ENCODE assay signal across 18 cellular contexts in genomic region chr7:73901231-73901822, GRCh38. TPM values are rescaled to one million over a fixed set of nuclear protein-coding genes. Genes with fewer than 3 reads are reported as not detected.
"Had no signal": no experiment of that assay in that cellular context is flagged by ENCODE, and none has a peak within 500 bp of the region (broad histone marks: within the 10 kb centered on the region; RNA-seq: fewer than 3 reads in every experiment).

No MANE protein-coding gene starts in this region.

- H3K27ac ChIP-seq: cardiac muscle cell, neutrophil, prostate gland, right lobe of liver had no signal

- H3K4me3 ChIP-seq: cardiac muscle cell, gastroesophageal sphincter, prostate gland, right lobe of liver had no signal

- DNase-seq: activated B cell treated with CpG ODN at 0.5 μM for 24 hours; activated CD4-positive, alpha-beta T cell treated with anti-CD3 and anti-CD28 coated beads, Interleukin-2, amount 10 ng/mL, durations not matched to agents 7 days and 5 days; activated CD8-positive, alpha-beta memory T cell treated with anti-CD3 and anti-CD28 coated beads for 24 hours; activated naive CD4-positive, alpha-beta T cell treated with Interleukin-2 at 50 U/mL for 16 hours; activated naive CD8-positive, alpha-beta T cell treated with anti-CD3 and anti-CD28 coated beads, Interleukin-2, amount 50 U/mL, for 24 hours; cortex of kidney; effector CD8-positive, alpha-beta T cell; hippocampal formation; midbrain; naive thymus-derived CD4-positive, alpha-beta T cell; T-helper 17 cell; trophoblast cell had no signal

- H3K4me1 ChIP-seq: prostate gland, right lobe of liver had no signal

- H3K27me3 ChIP-seq: cardiac muscle cell, gastroesophageal sphincter, neutrophil, right lobe of liver had no signal

- H3K36me3 ChIP-seq: cardiac muscle cell, gastroesophageal sphincter, neutrophil, prostate gland, right lobe of liver had no signal

- H3K9me3 ChIP-seq: neutrophil, prostate gland, right lobe of liver had no signal

- ATAC-seq: activated naive CD8-positive, alpha-beta T cell treated with anti-CD3 and anti-CD28 coated beads, Interleukin-2, amount 50 U/mL, for 24 hours; gastroesophageal sphincter; naive thymus-derived CD4-positive, alpha-beta T cell; right lobe of liver; T-helper 17 cell had no signal

RNA-seq across cellular contexts. Expression of gene TMEM270, which starts 40.4 kb away (rescaled TPM):
- total RNA-seq: activated B cell treated with CpG ODN at 0.5 μM for 24 hours; activated CD4-positive, alpha-beta T cell treated with anti-CD3 and anti-CD28 coated beads, Interleukin-2, amount 10 ng/mL, durations not matched to agents 7 days and 5 days; cardiac muscle cell; gastroesophageal sphincter; lower leg skin; naive thymus-derived CD4-positive, alpha-beta T cell; right lobe of liver; T-helper 17 cell had no signal
